ENCODE assay signal across 15 cellular contexts in the genomic region with DNA sequence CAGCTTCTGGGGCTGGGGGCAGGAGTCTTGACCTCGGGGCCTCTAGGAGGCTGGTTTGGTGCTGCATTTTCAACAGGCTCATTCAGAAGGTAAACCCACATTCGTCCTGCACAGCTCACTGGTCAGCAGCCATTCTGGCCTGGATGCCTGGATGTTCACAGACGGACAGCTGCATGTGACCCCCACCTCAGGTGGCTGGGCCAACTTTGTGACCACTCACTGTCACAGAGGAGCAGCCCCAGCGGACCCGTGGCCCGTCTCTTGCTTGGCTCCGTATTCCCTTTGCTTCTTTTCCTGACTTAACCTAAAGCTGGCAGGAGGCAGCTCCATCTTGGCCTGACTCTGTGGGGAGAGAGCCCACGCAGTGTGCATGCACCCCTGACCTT. TPM values are rescaled to one million over a fixed set of nuclear protein-coding genes. Genes with fewer than 3 reads are reported as not detected.
DNase-seq lines count a peak whose midpoint lies in the region; ATAC-seq, FAIRE-seq and TF ChIP-seq lines count a peak whose summit lies in the region.
"Had no signal": no experiment of that assay in that cellular context is flagged by ENCODE, and none has a peak within 500 bp of the region (broad histone marks: within the 10 kb centered on the region; RNA-seq: fewer than 3 reads in every experiment).

No MANE protein-coding gene starts in this region.

- H2BK15ac ChIP-seq in H1 (ENCODE audit: low read length) = no peak overlapping the region

- H3K27me3 Mint-ChIP-seq in endodermal cell (ENCODE audit: insufficient read depth) = no peaks in the 10 kb centered on the region
- H3K27me3 Mint-ChIP-seq: CD4-positive, CD25-positive, alpha-beta regulatory T cell had no signal

- no peak for FAIRE-seq in H1 (lab: Jason Lieb, UNC)
- FAIRE-seq: H54 had no signal

- no peak overlapping the region for H3K4me3 ChIP-seq in H1 (ENCODE audit: extremely low read depth in 1 of 4, insufficient read depth in 2 of 4, low read depth in 3 of 4, low read length in 4 of 4)
- H3K4me3 ChIP-seq in spleen = no peak overlapping the region
- no peak overlapping the region for H3K4me3 ChIP-seq in endodermal cell (ENCODE audit: low read length)
- H3K4me3 ChIP-seq: BLaER1 had no signal

- H3K27me3 ChIP-seq in H1 (replicated peaks in 1 of 4; ENCODE audit: control insufficient read depth in 3 of 4, extremely low read depth in 1 of 4, insufficient read depth in 3 of 4, low read length in 3 of 4) = no peaks in the 10 kb centered on the region
- no peaks in the 10 kb centered on the region for H3K27me3 ChIP-seq in spleen (replicated peaks in 1 of 7)
- H3K27me3 ChIP-seq in endodermal cell (ENCODE audit: control insufficient read depth, insufficient read depth, low read length, poor library complexity, severe bottlenecking) = no peaks in the 10 kb centered on the region
- H3K27me3 ChIP-seq: BLaER1 had no signal

- H3K4me3 Mint-ChIP-seq in endodermal cell = no peak overlapping the region

- no peak overlapping the region for H2BK12ac ChIP-seq in H1 (ENCODE audit: low read depth, low read length)

- no peak for TF ChIP-seq EP300 in H1 (IDR thresholded peaks at IDR 0.05; ENCODE audit: borderline replicate concordance in 1 of 2, low read depth in 2 of 2, low read length in 2 of 2)

- peaks cover 81% of the 10 kb centered on the region for H3K36me3 Mint-ChIP-seq in endodermal cell (ENCODE audit: low read depth)

- H2AFZ ChIP-seq in H1 (ENCODE audit: low read length) = no peak overlapping the region

- no peak overlapping the region for H3K27ac Mint-ChIP-seq in endodermal cell

- H4K20me1 ChIP-seq in H1 (replicated peaks in 1 of 2; ENCODE audit: control insufficient read depth in 1 of 2, insufficient read depth in 2 of 2, low read length in 2 of 2) = peaks cover 30 to 55% of the 10 kb centered on the region in 2 experiments

- no peak overlapping the region for H3K18ac ChIP-seq in H1 (ENCODE audit: extremely low read depth, low read length)

- peaks cover 19% of the 10 kb centered on the region for H3K4me1 Mint-ChIP-seq in endodermal cell

- TF ChIP-seq RAD21 in H1 (IDR thresholded peaks at IDR 0.05 in 1 of 2, conservative IDR thresholded peaks at IDR 0.05 in 1 of 2; ENCODE audit: low read depth in 2 of 2, low read length in 2 of 2) = no peak

- H3K4me2 ChIP-seq in H1 (ENCODE audit: insufficient read depth in 1 of 2, low read depth in 2 of 2, low read length in 2 of 2) = no peak overlapping the region
- H3K4me2 ChIP-seq: BLaER1 had no signal

- ATAC-seq in Right ventricle myocardium inferior = no peak

- no peak overlapping the region for H3K56ac ChIP-seq in H1 (replicated peaks; ENCODE audit: insufficient read length, low read depth, low read length)

- no peaks in the 10 kb centered on the region for H3K23me2 ChIP-seq in H1 (ENCODE audit: low read depth, low read length)

- no peak overlapping the region for H3K27ac ChIP-seq in H1 (ENCODE audit: low read depth, low read length)
- peak overlapping the region in 1 of 8 donors; percentile 56 for H3K27ac ChIP-seq in spleen
- no peak overlapping the region for H3K27ac ChIP-seq in endodermal cell (ENCODE audit: low read depth, low read length)
- H3K27ac ChIP-seq: BLaER1, HL-60 had no signal

- intact Hi-C loops in cardiac septum (cut with DNase I) = no loop called here
- intact Hi-C loops in Right ventricle myocardium inferior (cut with DNase I) = loop anchor here (10.0 kb wide), 1 partner anchor 123 kb away; no protein-coding TSS in a partner anchor
- intact Hi-C loops in spleen (cut with DNase I; ENCODE audit: low total_unique reads) = no loop called here

- POLR2A ChIA-PET in H1 (lab: Charles Lee; ENCODE audit: partially characterized antibody) = interaction anchor here (1.1 to 29.4 kb wide), 4 partner anchors 8 to 23 kb away, joined by 3 to 598 read pairs (median 9); a partner anchor contains a TSS

- H2AK5ac ChIP-seq in H1 (ENCODE audit: low read depth, low read length) = no peak overlapping the region

- H3K9me3 Mint-ChIP-seq in endodermal cell = no peaks in the 10 kb centered on the region

- H3K4me1 ChIP-seq in H1 (replicated peaks in 1 of 4; ENCODE audit: control insufficient read depth in 3 of 4, insufficient read depth in 4 of 4, low read length in 3 of 4) (peaks cover 0 to 2% (median 0%) of the 10 kb centered on the region in 4 experiments; a peak in 1 of 7 replicates), spleen (peaks cover 4 to 75% (median 42%) of the 10 kb centered on the region in 6 donors), endodermal cell (ENCODE audit: control insufficient read depth, insufficient read depth, low read length) (no peaks in the 10 kb centered on the region)

- H3K9ac ChIP-seq in H1 (replicated peaks in 1 of 4; ENCODE audit: extremely low read depth in 1 of 4, low read depth in 3 of 4, low read length in 3 of 4) = no peak overlapping the region
- no peak overlapping the region for H3K9ac ChIP-seq in endodermal cell (ENCODE audit: extremely low read depth, low read length, poor library complexity, severe bottlenecking)
- H3K9ac ChIP-seq: BLaER1 had no signal

- TF ChIP-seq CTCF in H1 (IDR thresholded peaks at IDR 0.05; ENCODE audit: control extremely low read depth in 1 of 3, insufficient read depth in 1 of 3, low read depth in 1 of 3, low read length in 3 of 3) (no peak), spleen (IDR thresholded peaks at IDR 0.05 in 8 of 11, conservative IDR thresholded peaks at IDR 0.05 in 3 of 11) (no peak), endodermal cell (conservative IDR thresholded peaks at IDR 0.05) (no peak)

- H3K14ac ChIP-seq in H1 (ENCODE audit: insufficient read length) = no peak overlapping the region

- peak; percentile 43 for DNase-seq in cardiac septum (ENCODE audit: low spot score)
- no peak for DNase-seq in Right ventricle myocardium inferior (ENCODE audit: missing footprints)
- DNase-seq in H1 (ENCODE audit: low read depth in 1 of 2, low spot score in 2 of 2) = no peak
- peak; percentile 51 for DNase-seq in spleen
- DNase-seq in endodermal cell = no peak
- no peak for DNase-seq in activated CD8-positive, alpha-beta memory T cell treated with anti-CD3 and anti-CD28 coated beads, Interleukin-2, amount 50 U/mL, for 48 hours
- DNase-seq in activated CD4-positive, CD25-positive, alpha-beta regulatory T cell treated with anti-CD3 and anti-CD28 coated beads, Interleukin-2, amount 50 U/mL, for 72 hours = no peak
- DNase-seq: 8988T; AML-193; Calu3; CD4-positive, CD25-positive, alpha-beta regulatory T cell; DMS 273 treated with DMSO at 0.1 percent for 48 hours had no signal

- CTCF ChIA-PET in H1 (lab: Charles Lee; ENCODE audit: partially characterized antibody) = interaction anchor here (0.6 to 4.3 kb wide), 7 partner anchors 18 to 311 kb away, joined by 3 to 18 read pairs (median 3); no protein-coding TSS in a partner anchor

- peaks cover 27% of the 10 kb centered on the region for H3K79me1 ChIP-seq in H1 (ENCODE audit: low read depth, low read length)

- H3K36me3 ChIP-seq in H1 (ENCODE audit: control insufficient read depth in 2 of 4, insufficient read depth in 4 of 4, low read length in 3 of 4) (peaks cover 65 to 76% (median 72%) of the 10 kb centered on the region in 4 experiments), spleen (peaks cover 5 to 82% (median 75%) of the 10 kb centered on the region in 6 donors), endodermal cell (ENCODE audit: control insufficient read depth, insufficient read depth, low read length) (peaks cover 82% of the 10 kb centered on the region)

- no peak overlapping the region for H2BK20ac ChIP-seq in H1 (ENCODE audit: low read length)

- no peak overlapping the region for H4K5ac ChIP-seq in H1 (ENCODE audit: insufficient read length, low read depth, low read length)

- H2BK5ac ChIP-seq in H1 (ENCODE audit: low read depth, low read length) = no peak overlapping the region

- H4K8ac ChIP-seq in H1 (ENCODE audit: extremely low read depth, insufficient read depth, low read length) = peak overlapping the region; percentile 58; the same call in 1 of the 2 replicates

- TF ChIP-seq POLR2A in H1 (IDR thresholded peaks at IDR 0.05; ENCODE audit: control extremely low read depth in 1 of 2, low read depth in 2 of 2, low read length in 2 of 2) (no peak), spleen (IDR thresholded peaks at IDR 0.05) (no peak)

- WGBS in H1 (ENCODE audit: extremely low coverage in 1 of 2, insufficient coverage in 1 of 2, insufficient read length in 1 of 2, insufficient replicate concordance in 2 of 2, low coverage in 1 of 2, low lambda C conversion rate in 2 of 2, missing lambda C conversion rate in 1 of 2), 2 experiments = 92% methylated on average over 8 of the region's 8 CpGs; no CpG with 5 or more reads in 1 of the 2 experiments
- 91 to 97% (median 94%) methylated on average over 8 of the region's 8 CpGs for WGBS in spleen, 5 donors
- WGBS in endodermal cell (ENCODE audit: insufficient coverage in 1 of 2, insufficient read length in 1 of 2), 2 experiments = 94 to 98% methylated on average over 7 to 8 of the region's 8 CpGs

- no peak overlapping the region for H3K4ac ChIP-seq in H1 (replicated peaks; ENCODE audit: insufficient read length, low read depth, low read length)

- no peak overlapping the region for H2BK120ac ChIP-seq in H1 (replicated peaks; ENCODE audit: low read depth, low read length)

- no peak overlapping the region for H3K23ac ChIP-seq in H1 (ENCODE audit: insufficient read length)

- H4K91ac ChIP-seq in H1 (replicated peaks; ENCODE audit: insufficient read length, low read length) = no peak overlapping the region

- H3K79me2 ChIP-seq in H1 (ENCODE audit: control insufficient read depth in 1 of 2, insufficient read depth in 2 of 2, low read length in 2 of 2) = peaks cover 9 to 41% of the 10 kb centered on the region in 2 experiments

- H3K9me3 ChIP-seq in H1 (ENCODE audit: insufficient read depth in 2 of 2, low read depth in 1 of 2, low read length in 1 of 2) (no peaks in the 10 kb centered on the region; a peak in 1 of 4 replicates), spleen (no peaks in the 10 kb centered on the region), endodermal cell (ENCODE audit: control insufficient read depth, low read length) (no peaks in the 10 kb centered on the region)
- H3K9me3 ChIP-seq: BLaER1 had no signal

RNA-seq across cellular contexts. Expression of a gene that starts 8.2 kb away (rescaled TPM):
- 19.1 TPM for total RNA-seq in cardiac septum
- 18.0 TPM for total RNA-seq in Right ventricle myocardium inferior
- total RNA-seq in H1 (2021; fragmentation: NEBNext Ultra II Directional; extraction: Animal tissue kit (Norgen Biotek cat#: 25700)) = 42.3 and 43.7 TPM in 2 replicates
- polyA plus RNA-seq in H1 (2011; rRNA removed) = 23.7 and 42.5 TPM in 2 replicates
- polyA plus RNA-seq in H1 (2011; cell fraction: cytosol; rRNA removed) = 36.9 TPM
- polyA plus RNA-seq in H1 (2011; cell fraction: nucleus; rRNA removed) = 172 TPM
- polyA plus RNA-seq in H1 (2012, experiment 1 of 2) = 33.0 to 43.7 TPM (median 38.6 TPM) in 4 replicates
- polyA plus RNA-seq in H1 (2012, experiment 2 of 2) = 12.7 TPM
- 26.6 TPM for polyA plus RNA-seq in H1 (2013, experiment 1 of 2)
- polyA plus RNA-seq in H1 (2013, experiment 2 of 2) = 22.8 TPM
- polyA minus RNA-seq in H1 (2011; rRNA and poly(A)+ RNA removed) = 31.8 and 33.0 TPM in 2 replicates
- 26.9 TPM for polyA minus RNA-seq in H1 (2011; cell fraction: cytosol; rRNA and poly(A)+ RNA removed)
- polyA minus RNA-seq in H1 (2011; cell fraction: nucleus; rRNA and poly(A)+ RNA removed) = 60.0 TPM
- total RNA-seq in spleen = 10 to 100 TPM; 25.1 to 62.7 (median 36.1) TPM
- polyA plus RNA-seq in spleen = 10 to 100 TPM in 2 of 3 donors, 1 to 10 TPM in 1; 7.8 to 17.1 (median 14.3) TPM
- 10 to 100 TPM; 61.3 to 76.1 TPM for total RNA-seq in endodermal cell
- polyA plus RNA-seq in endodermal cell (2013, experiment 1 of 2) = 43.6 TPM
- 34.4 TPM for polyA plus RNA-seq in endodermal cell (2013, experiment 2 of 2)

RNA-seq across cellular contexts. Expression of a gene that starts 27.6 kb away (rescaled TPM):
- total RNA-seq in cardiac septum (45.9 TPM), Right ventricle myocardium inferior (42.7 TPM), spleen (100 to 1,000 TPM in 3 of 7 donors, 10 to 100 TPM in 4; 56.7 to 111 (median 88.5) TPM), endodermal cell (100 to 1,000 TPM; 320 to 415 TPM)
- total RNA-seq in H1 (2021; fragmentation: NEBNext Ultra II Directional; extraction: Animal tissue kit (Norgen Biotek cat#: 25700)) = 484 and 495 TPM in 2 replicates
- polyA plus RNA-seq in H1 (2011; rRNA removed) (343 and 465 TPM in 2 replicates), spleen (100 to 1,000 TPM in 2 of 3 donors, 10 to 100 TPM in 1; 52.6 to 106 (median 101) TPM)
- 587 TPM for polyA plus RNA-seq in H1 (2011; cell fraction: cytosol; rRNA removed)
- 423 TPM for polyA plus RNA-seq in H1 (2011; cell fraction: nucleus; rRNA removed)
- polyA plus RNA-seq in H1 (2012, experiment 1 of 2) = 421 to 441 TPM (median 430 TPM) in 4 replicates
- 333 TPM for polyA plus RNA-seq in H1 (2012, experiment 2 of 2)
- 541 TPM for polyA plus RNA-seq in H1 (2013, experiment 1 of 2)
- 525 TPM for polyA plus RNA-seq in H1 (2013, experiment 2 of 2)
- polyA minus RNA-seq in H1 (2011; rRNA and poly(A)+ RNA removed) = 220 and 269 TPM in 2 replicates
- 274 TPM for polyA minus RNA-seq in H1 (2011; cell fraction: cytosol; rRNA and poly(A)+ RNA removed)
- polyA minus RNA-seq in H1 (2011; cell fraction: nucleus; rRNA and poly(A)+ RNA removed) = 169 TPM
- polyA plus RNA-seq in endodermal cell (2013, experiment 1 of 2) = 514 TPM
- 506 TPM for polyA plus RNA-seq in endodermal cell (2013, experiment 2 of 2)

RNA-seq across cellular contexts. Expression of a gene that starts 28.8 kb away (rescaled TPM):
- total RNA-seq in cardiac septum (24.0 TPM), Right ventricle myocardium inferior (24.5 TPM), spleen (10 to 100 TPM; 70.4 to 89.8 (median 79.3) TPM), endodermal cell (10 to 100 TPM; 45.6 to 55.2 TPM)
- 44.9 and 47.9 TPM in 2 replicates for total RNA-seq in H1 (2021; fragmentation: NEBNext Ultra II Directional; extraction: Animal tissue kit (Norgen Biotek cat#: 25700))
- polyA plus RNA-seq in H1 (2011; rRNA removed) (50.3 and 73.2 TPM in 2 replicates), spleen (100 to 1,000 TPM in 2 of 3 donors, 10 to 100 TPM in 1; 75.1 to 142 (median 132) TPM)
- 65.7 TPM for polyA plus RNA-seq in H1 (2011; cell fraction: cytosol; rRNA removed)
- 307 TPM for polyA plus RNA-seq in H1 (2011; cell fraction: nucleus; rRNA removed)
- 45.4 to 62.4 TPM (median 53.1 TPM) in 4 replicates for polyA plus RNA-seq in H1 (2012, experiment 1 of 2)
- polyA plus RNA-seq in H1 (2012, experiment 2 of 2) = 32.7 TPM
- polyA plus RNA-seq in H1 (2013, experiment 1 of 2) = 36.2 TPM
- 32.7 TPM for polyA plus RNA-seq in H1 (2013, experiment 2 of 2)
- polyA minus RNA-seq in H1 (2011; rRNA and poly(A)+ RNA removed) = 23.1 and 26.5 TPM in 2 replicates
- polyA minus RNA-seq in H1 (2011; cell fraction: cytosol; rRNA and poly(A)+ RNA removed) = 46.8 TPM
- polyA minus RNA-seq in H1 (2011; cell fraction: nucleus; rRNA and poly(A)+ RNA removed) = 94.9 TPM
- polyA plus RNA-seq in endodermal cell (2013, experiment 1 of 2) = 44.3 TPM
- polyA plus RNA-seq in endodermal cell (2013, experiment 2 of 2) = 33.8 TPM

RNA-seq across cellular contexts. Expression of a gene that starts 43.3 kb away (rescaled TPM):
- 43.4 TPM for total RNA-seq in cardiac septum
- 44.4 TPM for total RNA-seq in Right ventricle myocardium inferior
- 64.0 and 65.6 TPM in 2 replicates for total RNA-seq in H1 (2021; fragmentation: NEBNext Ultra II Directional; extraction: Animal tissue kit (Norgen Biotek cat#: 25700))
- polyA plus RNA-seq in H1 (2011; rRNA removed) = 18.6 and 44.4 TPM in 2 replicates
- 21.0 TPM for polyA plus RNA-seq in H1 (2011; cell fraction: cytosol; rRNA removed)
- 143 TPM for polyA plus RNA-seq in H1 (2011; cell fraction: nucleus; rRNA removed)
- 17.5 to 48.9 TPM (median 42.8 TPM) in 4 replicates for polyA plus RNA-seq in H1 (2012, experiment 1 of 2)
- polyA plus RNA-seq in H1 (2012, experiment 2 of 2) = 14.6 TPM
- polyA plus RNA-seq in H1 (2013, experiment 1 of 2) = 55.6 TPM
- 52.7 TPM for polyA plus RNA-seq in H1 (2013, experiment 2 of 2)
- 8.0 and 13.3 TPM in 2 replicates for polyA minus RNA-seq in H1 (2011; rRNA and poly(A)+ RNA removed)
- polyA minus RNA-seq in H1 (2011; cell fraction: cytosol; rRNA and poly(A)+ RNA removed) = 22.4 TPM
- 26.6 TPM for polyA minus RNA-seq in H1 (2011; cell fraction: nucleus; rRNA and poly(A)+ RNA removed)
- 10 to 100 TPM; 24.3 to 71.5 (median 57.5) TPM for total RNA-seq in spleen
- polyA plus RNA-seq in spleen = 10 to 100 TPM; 12.7 to 37.8 (median 21.4) TPM
- 10 to 100 TPM; 82.2 to 82.3 TPM for total RNA-seq in endodermal cell
- 70.4 TPM for polyA plus RNA-seq in endodermal cell (2013, experiment 1 of 2)
- 56.8 TPM for polyA plus RNA-seq in endodermal cell (2013, experiment 2 of 2)

Comparison
In these comparisons a context has a peak if more than half of its experiments do, and no peak if none do; other contexts are left out.
1. DNase-seq: peak in cardiac septum (single experiment) and spleen (single experiment); none in Right ventricle myocardium inferior (single experiment), H1 (0 of 2), endodermal cell (single experiment), activated CD8-positive, alpha-beta memory T cell treated with anti-CD3 and anti-CD28 coated beads, Interleukin-2, amount 50 U/mL, for 48 hours (single experiment) and activated CD4-positive, CD25-positive, alpha-beta regulatory T cell treated with anti-CD3 and anti-CD28 coated beads, Interleukin-2, amount 50 U/mL, for 72 hours (single experiment).